8 cellular contexts compared by ENCODE assay signal in the genomic region with DNA sequence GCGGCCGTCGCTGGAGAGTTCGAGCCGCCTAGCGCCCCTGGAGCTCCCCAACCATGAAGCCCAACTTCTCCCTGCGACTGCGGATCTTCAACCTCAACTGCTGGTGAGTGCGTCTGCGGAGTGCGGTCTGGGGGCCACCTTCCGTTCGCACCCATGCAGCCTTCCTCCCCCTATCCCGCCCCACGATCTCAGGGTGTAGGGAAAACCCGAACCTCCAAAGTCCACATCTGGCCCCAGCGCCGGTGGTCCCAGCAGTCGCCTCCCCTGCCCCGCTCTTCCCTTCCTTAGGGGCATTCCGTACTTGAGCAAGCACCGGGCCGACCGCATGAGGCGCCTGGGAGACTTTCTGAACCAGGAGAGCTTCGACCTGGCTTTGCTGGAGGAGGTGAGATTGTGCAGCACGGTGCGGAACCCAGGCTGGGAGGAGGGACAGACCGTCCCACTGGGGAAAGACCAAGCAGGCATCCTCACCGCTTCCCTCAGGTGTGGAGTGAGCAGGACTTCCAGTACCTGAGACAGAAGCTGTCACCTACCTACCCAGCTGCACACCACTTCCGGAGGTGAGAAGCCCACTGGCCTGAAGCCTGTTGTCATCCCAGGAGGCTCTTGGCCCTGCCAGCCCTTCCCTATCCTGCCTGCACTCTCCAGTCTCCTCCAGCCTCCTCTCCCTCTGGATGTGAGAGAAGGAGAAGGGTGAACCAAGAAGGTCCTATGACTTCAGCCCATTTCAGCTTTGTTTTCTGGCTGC. TPM values are rescaled to one million over a fixed set of nuclear protein-coding genes. Genes with fewer than 3 reads are reported as not detected.
A peak's percentile ranks its signal among the peaks of the same experiment; 100 is the strongest.
DNase-seq lines count a peak whose midpoint lies in the region; ATAC-seq and TF ChIP-seq lines count a peak whose summit lies in the region.

No MANE protein-coding gene starts in this region.

- H3K27ac ChIP-seq in layer of hippocampus (ENCODE audit: low read depth, low read length) (peak overlapping the region; percentile 68), stomach (peak overlapping the region; percentile 82 to 90 (median 85))

- TF ChIP-seq CTCF in stomach (IDR thresholded peaks at IDR 0.05): peak in 2 of 7 experiments; percentile 10 to 16

- H3K36me3 Mint-ChIP-seq in central memory CD8-positive, alpha-beta T cell (ENCODE audit: insufficient read depth): peaks cover 13% of the 10 kb centered on the region

- peak overlapping the region; percentile 95 for H3K4me3 Mint-ChIP-seq in central memory CD8-positive, alpha-beta T cell

- peak; percentile 47 for DNase-seq in GDM1 (lab: John Stamatoyannopoulos, UW)
- peak; percentile 73 for DNase-seq in KBM-7
- DNase-seq in T-helper 1 cell: peak; percentile 32 to 42 (median 39)
- peak; percentile 30 to 45 for DNase-seq in central memory CD8-positive, alpha-beta T cell (ENCODE audit: low spot score in 2 of 2)
- peak; percentile 51 for DNase-seq in stomach
- no peak for DNase-seq in activated CD4-positive, CD25-positive, alpha-beta regulatory T cell (lab: John Stamatoyannopoulos, UW)

- H3K4me3 ChIP-seq in stomach: peak overlapping the region; percentile 62 to 89 (median 80)

- peaks cover 23 to 44% (median 40%) of the 10 kb centered on the region in 4 donors for H3K36me3 ChIP-seq in stomach

- H3K27ac Mint-ChIP-seq in central memory CD8-positive, alpha-beta T cell (ENCODE audit: low read depth): peak overlapping the region; percentile 95

- H3K27me3 ChIP-seq in layer of hippocampus (ENCODE audit: control insufficient read depth, insufficient read depth, low read length) (no peaks in the 10 kb centered on the region), stomach (no peaks in the 10 kb centered on the region)

- in situ Hi-C loops in KBM-7 (cut with MboI; ENCODE audit: low pct_unique_long_range_greater_than_20kb, low sequenced_read_pairs): no loop called here

- H3K4me1 ChIP-seq in stomach: peaks cover 20 to 36% (median 29%) of the 10 kb centered on the region in 4 donors

- WGBS in stomach, 5 donors: 0 to 1% (median 1%) methylated on average over 20 to 31 of the region's 31 CpGs

- TF ChIP-seq EP300 in stomach (IDR thresholded peaks at IDR 0.05): no peak

- TF ChIP-seq POLR2A in stomach (IDR thresholded peaks at IDR 0.05): no peak

- H3K9me3 ChIP-seq in stomach: no peaks in the 10 kb centered on the region

- H3K27me3 Mint-ChIP-seq in central memory CD8-positive, alpha-beta T cell: no peaks in the 10 kb centered on the region

- peaks cover 28% of the 10 kb centered on the region for H3K4me1 Mint-ChIP-seq in central memory CD8-positive, alpha-beta T cell

- intact Hi-C loops in stomach (cut with DNase I; ENCODE audit: low total_unique reads): no loop called here

- H3K9me3 Mint-ChIP-seq in central memory CD8-positive, alpha-beta T cell: no peaks in the 10 kb centered on the region

- ATAC-seq in GM21576 (IDR thresholded peaks at IDR 0.05; ENCODE audit: unreplicated experiment): peak; percentile 19
- peak; percentile 55 for ATAC-seq in central memory CD8-positive, alpha-beta T cell (replicated peaks; ENCODE audit: extremely low read depth, poor library complexity, severe bottlenecking)

RNA-seq across cellular contexts. Expression of a gene that starts 0.7 kb away (rescaled TPM):
- total RNA-seq in stomach: 10 to 100 TPM; 10.7 to 80.5 (median 17.2) TPM
- polyA plus RNA-seq in stomach: 10 to 100 TPM; 14.0 to 21.8 (median 17.6) TPM

RNA-seq across cellular contexts. Expression of a gene that starts 0.8 kb away (rescaled TPM):
- 1 to 10 TPM in 3 of 5 donors, not detected in 2; 1.4 to 8.6 (median 3.2) TPM for total RNA-seq in stomach
- 1 to 10 TPM; 1.0 to 4.0 (median 2.7) TPM for polyA plus RNA-seq in stomach

RNA-seq across cellular contexts. Expression of a gene that starts 14.3 kb away (rescaled TPM):
- total RNA-seq in stomach: 100 to 1,000 TPM in 3 of 5 donors, 10 to 100 TPM in 2; 13.8 to 205 (median 101) TPM
- polyA plus RNA-seq in stomach: 10 to 100 TPM; 15.8 to 18.5 (median 15.8) TPM

RNA-seq across cellular contexts. Expression of a gene that starts 41.8 kb away (rescaled TPM):
- total RNA-seq in stomach: 1 to 10 TPM; 1.4 to 9.3 (median 6.8) TPM
- polyA plus RNA-seq in stomach: 1 to 10 TPM; 2.3 to 3.2 (median 2.6) TPM

RNA-seq across cellular contexts. Expression of a gene that starts 59.0 kb away (rescaled TPM):
- 100 to 1,000 TPM in 3 of 5 donors, 10 to 100 TPM in 2; 62.4 to 453 (median 105) TPM for total RNA-seq in stomach
- polyA plus RNA-seq in stomach: 100 to 1,000 TPM in 1 of 3 donors, 10 to 100 TPM in 2; 86.5 to 104 (median 99.4) TPM

Comparison
In these comparisons a context has a peak if more than half of its experiments do, and no peak if none do; other contexts are left out.
1. DNase-seq: peak in GDM1 (single experiment), KBM-7 (single experiment), T-helper 1 cell (5 of 5), central memory CD8-positive, alpha-beta T cell (2 of 2) and stomach (single experiment); none in activated CD4-positive, CD25-positive, alpha-beta regulatory T cell (0 of 4).